20 cellular contexts compared by ENCODE assay signal in genomic region chr4:126172126-126172525, GRCh38.
DNase-seq lines count a peak whose midpoint lies in the region; ATAC-seq, FAIRE-seq and TF ChIP-seq lines count a peak whose summit lies in the region.
"Had no signal": no experiment of that assay in that cellular context is flagged by ENCODE, and none has a peak within 500 bp of the region (broad histone marks: within the 10 kb centered on the region; RNA-seq: fewer than 3 reads in every experiment).

No MANE protein-coding gene starts in this region.

- no peak overlapping the region for H2BK5ac ChIP-seq in mesendoderm (ENCODE audit: low read length)

- no peaks in the 10 kb centered on the region for H3K4me1 ChIP-seq in foreskin keratinocyte
- no peaks in the 10 kb centered on the region for H3K4me1 ChIP-seq in pancreas
- H3K4me1 ChIP-seq in mesendoderm (ENCODE audit: control insufficient read depth, low read depth, low read length) = no peaks in the 10 kb centered on the region
- no peaks in the 10 kb centered on the region for H3K4me1 ChIP-seq in effector memory CD4-positive, alpha-beta T cell (ENCODE audit: control insufficient read depth, insufficient read depth, low read length, poor library complexity, severe bottlenecking)

- TF ChIP-seq CTCF in GM13977 (IDR thresholded peaks at IDR 0.05; ENCODE audit: extremely low read depth, insufficient read depth, missing control alignments) = no peak
- no peak for TF ChIP-seq CTCF in foreskin keratinocyte (conservative IDR thresholded peaks at IDR 0.05)
- no peak for TF ChIP-seq CTCF in pancreas (IDR thresholded peaks at IDR 0.05)

- in situ Hi-C loops in GM13977 (cut with MboI; ENCODE audit: low pct_unique_long_range_greater_than_20kb, low sequenced_read_pairs, unreplicated experiment) = no loop called here

- H3K56ac ChIP-seq in mesendoderm (ENCODE audit: low read length) = no peak overlapping the region

- H3K27me3 ChIP-seq in foreskin keratinocyte (no peaks in the 10 kb centered on the region), pancreas (no peaks in the 10 kb centered on the region), mesendoderm (ENCODE audit: insufficient read depth, low read length, poor library complexity) (no peaks in the 10 kb centered on the region)
- no peaks in the 10 kb centered on the region for H3K27me3 ChIP-seq in effector memory CD4-positive, alpha-beta T cell (replicated peaks; ENCODE audit: control insufficient read depth, insufficient read depth, low read length, poor library complexity, severe bottlenecking)

- no peaks in the 10 kb centered on the region for H3K79me2 ChIP-seq in mesendoderm (ENCODE audit: control insufficient read depth, insufficient read depth, low read length)

- H2AK5ac ChIP-seq in mesendoderm (ENCODE audit: low read length) = no peak overlapping the region

- FAIRE-seq in pancreas (lab: Jason Lieb, UNC) = no peak
- FAIRE-seq: HepG2 had no signal

- no peak overlapping the region for H3K23ac ChIP-seq in mesendoderm (ENCODE audit: low read length)

- no peak overlapping the region for H3K4ac ChIP-seq in mesendoderm (ENCODE audit: low read depth, low read length)

- H3K18ac ChIP-seq in mesendoderm (ENCODE audit: low read length) = no peak overlapping the region

- H4K8ac ChIP-seq in mesendoderm (ENCODE audit: low read depth, low read length) = no peak overlapping the region

- no peaks in the 10 kb centered on the region for H3K79me1 ChIP-seq in mesendoderm (ENCODE audit: low read length)

- 51 to 79% methylated on average over 1 of the region's 1 CpG for WGBS in pancreas, 2 donors
- WGBS in mesendoderm (ENCODE audit: extremely low coverage, insufficient coverage, low lambda C conversion rate) = no CpG with 5 or more reads among the region's 1 CpG

- no peak overlapping the region for H3K9ac ChIP-seq in mesendoderm (ENCODE audit: low read length)

- H3K36me3 ChIP-seq in pancreas = no peaks in the 10 kb centered on the region
- no peaks in the 10 kb centered on the region for H3K36me3 ChIP-seq in mesendoderm (ENCODE audit: control insufficient read depth, insufficient read depth, low read length)
- no peaks in the 10 kb centered on the region for H3K36me3 ChIP-seq in effector memory CD4-positive, alpha-beta T cell (ENCODE audit: control insufficient read depth, insufficient read depth, low read length)

- no peak overlapping the region for H4K5ac ChIP-seq in mesendoderm (ENCODE audit: low read length)

- no peaks in the 10 kb centered on the region for H3K9me3 ChIP-seq in pancreas
- no peaks in the 10 kb centered on the region for H3K9me3 ChIP-seq in effector memory CD4-positive, alpha-beta T cell (ENCODE audit: control insufficient read depth, low read length)

- H2BK15ac ChIP-seq in mesendoderm (replicated peaks; ENCODE audit: low read depth) = no peak overlapping the region

- H3K27ac ChIP-seq in foreskin keratinocyte = no peak overlapping the region
- H3K27ac ChIP-seq in pancreas = no peak overlapping the region
- no peak overlapping the region for H3K27ac ChIP-seq in mesendoderm (ENCODE audit: low read depth, low read length)
- H3K27ac ChIP-seq in effector memory CD4-positive, alpha-beta T cell (ENCODE audit: insufficient read depth, low read length, poor library complexity, severe bottlenecking) = no peak overlapping the region
- H3K27ac ChIP-seq: epithelial cell of prostate had no signal

- ATAC-seq in HG02623 (IDR thresholded peaks at IDR 0.05; ENCODE audit: unreplicated experiment) (peak; percentile 52), foreskin keratinocyte (peak; percentile 11), pancreas (no peak)
- ATAC-seq: activated CD8-positive, alpha-beta T cell treated with anti-CD3 and anti-CD28 coated beads for 36 hours; HCT116; HepG2; left colon had no signal

- no peak overlapping the region for H3K4me2 ChIP-seq in mesendoderm (ENCODE audit: low read length)

- DNase-seq in GM13977 (ENCODE audit: low spot score) (peak; percentile 5), MV-4-11 (lab: John Stamatoyannopoulos, UW) (peak; percentile 39), foreskin keratinocyte (peak; percentile 47 to 55), pancreas (no peak), mesendoderm (no peak)
- no peak for DNase-seq in effector memory CD4-positive, alpha-beta T cell
- DNase-seq: activated CD8-positive, alpha-beta T cell treated with anti-CD3 and anti-CD28 coated beads for 36 hours; activated gamma-delta T cell; CD4-positive, CD25-positive, alpha-beta regulatory T cell; DMS 273 treated with DMSO at 0.1 percent for 48 hours; left colon; NCI-H1105; NCI-H1930; NCI-H69; SW 1271; trophoblast cell had no signal

- H2BK120ac ChIP-seq in mesendoderm (ENCODE audit: low read depth, low read length) = no peak overlapping the region

- intact Hi-C loops in pancreas (cut with DNase I) = no loop called here

- H3K4me3 ChIP-seq in pancreas = no peak overlapping the region
- H3K4me3 ChIP-seq in mesendoderm (ENCODE audit: low read length) = no peak overlapping the region
- H3K4me3 ChIP-seq in effector memory CD4-positive, alpha-beta T cell (ENCODE audit: insufficient read depth, low read depth, low read length, poor library complexity, severe bottlenecking) = no peak overlapping the region

Comparison
In these comparisons a context has a peak if more than half of its experiments do, and no peak if none do; other contexts are left out.
1. DNase-seq: peak in GM13977 (single experiment), MV-4-11 (single experiment) and foreskin keratinocyte (2 of 2); none in pancreas (0 of 6), mesendoderm (single experiment) and effector memory CD4-positive, alpha-beta T cell (0 of 3).
2. ATAC-seq: peak in HG02623 (single experiment) and foreskin keratinocyte (single experiment); none in pancreas (0 of 4).